2 cellular contexts compared by ENCODE assay signal in genomic region chr1:40701684-40702083, GRCh38.
A peak's percentile ranks its signal among the peaks of the same experiment; 100 is the strongest.
TF ChIP-seq lines count a peak whose summit lies in the region.

No MANE protein-coding gene starts in this region.

TF ChIP-seq in GM12878, 131 proteins besides CTCF, POLR2A, EP300 and RAD21:
- no peak for TF ChIP-seq JUNB (IDR thresholded peaks at IDR 0.05)
- TF ChIP-seq ZNF622 (IDR thresholded peaks at IDR 0.05) = no peak
- no peak for TF ChIP-seq TAF1 (IDR thresholded peaks at IDR 0.05; ENCODE audit: borderline replicate concordance, low read depth, low read length)
- 0 out of 2 replicates have a peak, but pooled peaks have one; percentile 23 for TF ChIP-seq ZNF687 (IDR thresholded peaks at IDR 0.05)

TF ChIP-seq in SK-N-SH, 30 proteins besides CTCF, POLR2A, EP300 and RAD21:
- TF ChIP-seq GABPA (IDR thresholded peaks at IDR 0.05; ENCODE audit: low read depth) = no peak
- no peak for TF ChIP-seq USF2 (IDR thresholded peaks at IDR 0.05; ENCODE audit: borderline replicate concordance, low read depth, low read length)
- TF ChIP-seq RFX5 (IDR thresholded peaks at IDR 0.05; ENCODE audit: low read length) = no peak
- no peak for TF ChIP-seq ZBTB33 (IDR thresholded peaks at IDR 0.05; ENCODE audit: borderline replicate concordance, low read depth)
- TF ChIP-seq FOXM1 (IDR thresholded peaks at IDR 0.05; ENCODE audit: low read depth) = no peak
- TF ChIP-seq CHD2 (IDR thresholded peaks at IDR 0.05; ENCODE audit: low read length, partially characterized antibody) = no peak
- no peak for TF ChIP-seq NFIC (IDR thresholded peaks at IDR 0.05; ENCODE audit: borderline replicate concordance)
- TF ChIP-seq RXRA (IDR thresholded peaks at IDR 0.05; ENCODE audit: borderline replicate concordance, low read depth) = no peak
- no peak for TF ChIP-seq USF1 (IDR thresholded peaks at IDR 0.05; ENCODE audit: borderline replicate concordance, low read depth)
- no peak for TF ChIP-seq FOSL2 (IDR thresholded peaks at IDR 0.05; ENCODE audit: borderline replicate concordance, low read depth)
- no peak for TF ChIP-seq GATA2 (CRISPR knock-in tag; IDR thresholded peaks at IDR 0.05)
- TF ChIP-seq IRF3 (IDR thresholded peaks at IDR 0.05; ENCODE audit: low read depth, low read length) = no peak
- TF ChIP-seq ELF1 (IDR thresholded peaks at IDR 0.05) = no peak
- no peak for TF ChIP-seq MAX (IDR thresholded peaks at IDR 0.05; ENCODE audit: low read depth)
- TF ChIP-seq TCF12 (IDR thresholded peaks at IDR 0.05) = no peak
- TF ChIP-seq FOXJ3 (CRISPR knock-in tag; IDR thresholded peaks at IDR 0.05) = no peak
- no peak for TF ChIP-seq POLR2AphosphoS5 (IDR thresholded peaks at IDR 0.05; ENCODE audit: low read depth, low read length)
- TF ChIP-seq TAF1 (IDR thresholded peaks at IDR 0.05; ENCODE audit: borderline replicate concordance, low read depth, low read length) = no peak
